12 cellular contexts compared by ENCODE assay signal in genomic region chr15:73984208-73984979, GRCh38. TPM values are rescaled to one million over a fixed set of nuclear protein-coding genes. Genes with fewer than 3 reads are reported as not detected.
DNase-seq lines count a peak whose midpoint lies in the region; ATAC-seq and TF ChIP-seq lines count a peak whose summit lies in the region.
"Had no signal": no experiment of that assay in that cellular context is flagged by ENCODE, and none has a peak within 500 bp of the region (broad histone marks: within the 10 kb centered on the region; RNA-seq: fewer than 3 reads in every experiment).

No MANE protein-coding gene starts in this region.

- no TSS peak for BruUV-seq in Caco-2 (replicated peaks; lab: Mats Ljungman, UMichigan)

- peaks cover 60% of the 10 kb centered on the region for H3K4me1 Mint-ChIP-seq in activated CD4-positive, alpha-beta T cell treated with anti-CD3 and anti-CD28 coated beads, Interleukin-2, amount 10 ng/mL, durations not matched to agents 24 days and 14 days
- no peaks in the 10 kb centered on the region for H3K4me1 Mint-ChIP-seq in Caco-2 (ENCODE audit: low read depth, unreplicated experiment)

- CTCF ChIA-PET in HEK293T (lab: Yijun Ruan, JAX) = no interaction called here
- CTCF ChIA-PET in Caco-2 (lab: Charles Lee) = no interaction called here

- H2BK120ac ChIP-seq in mesenchymal stem cell (ENCODE audit: low read depth, low read length) = no peak overlapping the region

- H2AFZ ChIP-seq in mesenchymal stem cell (ENCODE audit: low read depth, low read length) = no peak overlapping the region

- intact Hi-C loops in activated CD4-positive, alpha-beta T cell treated with anti-CD3 and anti-CD28 coated beads, Interleukin-2, amount 10 ng/mL, durations not matched to agents 24 days and 14 days (cut with micrococcal nuclease) = no loop called here
- intact Hi-C loops in ascending aorta (cut with DNase I) (no loop called here), Caco-2 (cut with micrococcal nuclease; ENCODE audit: unreplicated experiment) (no loop called here)

- H3K4me1 ChIP-seq in ascending aorta (peaks cover 28 to 51% of the 10 kb centered on the region in 2 donors), mesenchymal stem cell (ENCODE audit: control insufficient read depth, insufficient read depth, low read depth, low read length) (peaks cover 74% of the 10 kb centered on the region), thoracic aorta (ENCODE audit: control insufficient read depth in 1 of 2, low read depth in 2 of 2) (peaks cover 30 to 54% of the 10 kb centered on the region in 2 donors), Caco-2 (no peaks in the 10 kb centered on the region)

- peak overlapping the region; percentile 82 for H3K9ac ChIP-seq in mesenchymal stem cell (ENCODE audit: low read length)

- H3K4ac ChIP-seq in mesenchymal stem cell (ENCODE audit: low read depth in 1 of 2, low read length in 2 of 2) = peak overlapping the region; percentile 98 to 99

- H3K27me3 ChIP-seq in ascending aorta (no peaks in the 10 kb centered on the region), mesenchymal stem cell (ENCODE audit: control insufficient read depth in 1 of 2, insufficient read depth in 1 of 2, low read length in 2 of 2) (no peaks in the 10 kb centered on the region), thoracic aorta (replicated peaks; ENCODE audit: insufficient read depth) (no peaks in the 10 kb centered on the region), Caco-2 (replicated peaks; ENCODE audit: control insufficient read depth, insufficient read depth, low read length) (no peaks in the 10 kb centered on the region)
- H3K27me3 ChIP-seq: SJSA1 had no signal

- no peak for DNase-seq in activated CD4-positive, alpha-beta T cell treated with anti-CD3 and anti-CD28 coated beads, Interleukin-2, amount 10 ng/mL, durations not matched to agents 24 days and 14 days
- no peak for DNase-seq in activated CD4-positive, alpha-beta T cell treated with anti-CD3 and anti-CD28 coated beads for 4 hours
- DNase-seq in ascending aorta (ENCODE audit: low spot score in 2 of 2) (no peak), mesenchymal stem cell (no peak), thoracic aorta (ENCODE audit: low spot score) (no peak), HEK293T (ENCODE audit: extremely low spot score) (no peak), Caco-2 (no peak)
- no peak for DNase-seq in stimulated activated CD4-positive, alpha-beta T cell treated with anti-CD3 and anti-CD28 coated beads, Interleukin-2, amount 100 ng/mL, for 48 hours
- DNase-seq: KG1, mesendoderm, NCI-H345 had no signal

- peak overlapping the region; percentile 88 for H2BK15ac ChIP-seq in mesenchymal stem cell (ENCODE audit: low read depth, poor library complexity, severe bottlenecking)

- H3K4me3 ChIP-seq in ascending aorta = no peak overlapping the region
- no peak overlapping the region for H3K4me3 ChIP-seq in mesenchymal stem cell (ENCODE audit: insufficient read depth in 1 of 2, low read depth in 1 of 2, low read length in 2 of 2)
- H3K4me3 ChIP-seq in thoracic aorta = no peak overlapping the region
- H3K4me3 ChIP-seq in Caco-2 (ENCODE audit: low read depth, low read length) = no peak overlapping the region
- H3K4me3 ChIP-seq: SJSA1 had no signal

- H3K9me3 ChIP-seq in ascending aorta (no peaks in the 10 kb centered on the region), mesenchymal stem cell (ENCODE audit: control insufficient read depth, low read length) (no peaks in the 10 kb centered on the region), thoracic aorta (no peaks in the 10 kb centered on the region), Caco-2 (no peaks in the 10 kb centered on the region)
- H3K9me3 ChIP-seq: SJSA1 had no signal

- H4K91ac ChIP-seq in mesenchymal stem cell (ENCODE audit: low read length) = peak overlapping the region; percentile 99

- H3K36me3 ChIP-seq in ascending aorta (peaks cover 0 to 17% of the 10 kb centered on the region in 2 donors), mesenchymal stem cell (ENCODE audit: control insufficient read depth in 1 of 2, insufficient read depth in 2 of 2, low read depth in 1 of 2, low read length in 2 of 2) (peaks cover 21 to 28% of the 10 kb centered on the region in 2 experiments), thoracic aorta (peaks cover 7% of the 10 kb centered on the region), Caco-2 (ENCODE audit: control insufficient read depth, insufficient read depth, low read length) (no peaks in the 10 kb centered on the region)

- H3K9me3 Mint-ChIP-seq in activated CD4-positive, alpha-beta T cell treated with anti-CD3 and anti-CD28 coated beads, Interleukin-2, amount 10 ng/mL, durations not matched to agents 24 days and 14 days = no peaks in the 10 kb centered on the region
- H3K9me3 Mint-ChIP-seq in Caco-2 (ENCODE audit: unreplicated experiment) = no peaks in the 10 kb centered on the region

- peak overlapping the region; percentile 93 for H4K8ac ChIP-seq in mesenchymal stem cell (ENCODE audit: low read length)

- no peaks in the 10 kb centered on the region for H3K27me3 Mint-ChIP-seq in activated CD4-positive, alpha-beta T cell treated with anti-CD3 and anti-CD28 coated beads, Interleukin-2, amount 10 ng/mL, durations not matched to agents 24 days and 14 days
- no peaks in the 10 kb centered on the region for H3K27me3 Mint-ChIP-seq in Caco-2 (ENCODE audit: insufficient read depth, unreplicated experiment)

- H3K23ac ChIP-seq in mesenchymal stem cell (ENCODE audit: low read length in 2 of 2) = peak overlapping the region in 1 of 2 experiments; percentile 23

- H2BK5ac ChIP-seq in mesenchymal stem cell (ENCODE audit: low read depth, low read length, poor library complexity, severe bottlenecking) = peak overlapping the region; percentile 100

- H3K18ac ChIP-seq in mesenchymal stem cell (ENCODE audit: low read depth in 1 of 2, low read length in 2 of 2) = peak overlapping the region; percentile 94 to 99

- H3K79me1 ChIP-seq in mesenchymal stem cell (replicated peaks; ENCODE audit: low read length, poor library complexity, severe bottlenecking) = peaks cover 3% of the 10 kb centered on the region

- ATAC-seq in thoracic aorta (ENCODE audit: insufficient number of reproducible peaks, low FRiP score, low read depth) = no peak

- TF ChIP-seq CTCF in ascending aorta (IDR thresholded peaks at IDR 0.05) (no peak), thoracic aorta (IDR thresholded peaks at IDR 0.05) (no peak), Caco-2 (IDR thresholded peaks at IDR 0.05; ENCODE audit: insufficient read depth in 1 of 2, low read depth in 1 of 2, low read length in 1 of 2, severe bottlenecking in 1 of 2, unreplicated experiment in 1 of 2) (no peak)

- POLR2A ChIA-PET in HEK293T (lab: Yijun Ruan, JAX) (no interaction called here), Caco-2 (lab: Charles Lee) (no interaction called here)

- H3K14ac ChIP-seq in mesenchymal stem cell (ENCODE audit: low read length in 2 of 2) = peak overlapping the region in 1 of 2 experiments; percentile 78

- 97% methylated on average over 13 of the region's 13 CpGs for WGBS in mesenchymal stem cell

- no peak overlapping the region for H3K4me3 Mint-ChIP-seq in activated CD4-positive, alpha-beta T cell treated with anti-CD3 and anti-CD28 coated beads, Interleukin-2, amount 10 ng/mL, durations not matched to agents 24 days and 14 days
- H3K4me3 Mint-ChIP-seq in Caco-2 (ENCODE audit: unreplicated experiment) = no peak overlapping the region

- H3K36me3 Mint-ChIP-seq in activated CD4-positive, alpha-beta T cell treated with anti-CD3 and anti-CD28 coated beads, Interleukin-2, amount 10 ng/mL, durations not matched to agents 24 days and 14 days (ENCODE audit: low read depth) = peaks cover 10% of the 10 kb centered on the region
- no peaks in the 10 kb centered on the region for H3K36me3 Mint-ChIP-seq in Caco-2 (ENCODE audit: insufficient read depth, unreplicated experiment)

- H3K27ac Mint-ChIP-seq in activated CD4-positive, alpha-beta T cell treated with anti-CD3 and anti-CD28 coated beads, Interleukin-2, amount 10 ng/mL, durations not matched to agents 24 days and 14 days = peak overlapping the region; percentile 82
- no peak overlapping the region for H3K27ac Mint-ChIP-seq in Caco-2 (ENCODE audit: unreplicated experiment)

- no peak overlapping the region for H3K4me2 ChIP-seq in mesenchymal stem cell (ENCODE audit: low read length, poor library complexity, severe bottlenecking)

- H3K27ac ChIP-seq in ascending aorta (peak overlapping the region; percentile 97 to 99), mesenchymal stem cell (ENCODE audit: low read length, poor library complexity, severe bottlenecking) (peak overlapping the region; percentile 99), thoracic aorta (peak overlapping the region; percentile 87 to 91)

- peak overlapping the region; percentile 99 to 100 for H2BK12ac ChIP-seq in mesenchymal stem cell (ENCODE audit: low read length in 2 of 2)

- peak overlapping the region; percentile 99 for H2AK5ac ChIP-seq in mesenchymal stem cell (ENCODE audit: low read length, severe bottlenecking)

TF ChIP-seq in HEK293T, 16 proteins besides CTCF, POLR2A, EP300 and RAD21:
- no peak for TF ChIP-seq L3MBTL2 (conservative IDR thresholded peaks at IDR 0.05)
- no peak for TF ChIP-seq SUZ12 (IDR thresholded peaks at IDR 0.05)
- TF ChIP-seq NFRKB (IDR thresholded peaks at IDR 0.05) = no peak
- TF ChIP-seq SP1 (IDR thresholded peaks at IDR 0.05) = no peak
- TF ChIP-seq FOXK2 (IDR thresholded peaks at IDR 0.05) = no peak
- TF ChIP-seq CTBP1 (IDR thresholded peaks at IDR 0.05; ENCODE audit: borderline replicate concordance) = no peak
- no peak for TF ChIP-seq ZNF384 (IDR thresholded peaks at IDR 0.05)
TF ChIP-seq in HEK293T: peak in this region for 0.

RNA-seq across cellular contexts. Expression of gene STOML1, which starts 7.7 kb away (rescaled TPM):
- total RNA-seq in activated CD4-positive, alpha-beta T cell treated with anti-CD3 and anti-CD28 coated beads, Interleukin-2, amount 10 ng/mL, durations not matched to agents 24 days and 14 days = 10.3 and 10.6 TPM in 2 replicates
- 15.3 TPM for total RNA-seq in ascending aorta
- 7.8 TPM for polyA plus RNA-seq in mesenchymal stem cell (2013, experiment 1 of 2)
- 8.5 TPM for polyA plus RNA-seq in mesenchymal stem cell (2013, experiment 2 of 2)
- total RNA-seq in thoracic aorta = 10 to 100 TPM; 23.6 to 37.9 TPM
- 7.6 TPM in 2 replicates for total RNA-seq in Caco-2 (2022)

RNA-seq across cellular contexts. Expression of gene PML, which starts 10.1 kb away (rescaled TPM):
- 61.3 and 64.2 TPM in 2 replicates for total RNA-seq in activated CD4-positive, alpha-beta T cell treated with anti-CD3 and anti-CD28 coated beads, Interleukin-2, amount 10 ng/mL, durations not matched to agents 24 days and 14 days
- total RNA-seq in ascending aorta (227 TPM), thoracic aorta (100 to 1,000 TPM in 1 of 2 donors, 10 to 100 TPM in 1; 77.2 to 138 TPM), Caco-2 (2022) (18.7 and 19.5 TPM in 2 replicates)
- polyA plus RNA-seq in mesenchymal stem cell (2013, experiment 1 of 2) = 49.0 TPM
- 51.3 TPM for polyA plus RNA-seq in mesenchymal stem cell (2013, experiment 2 of 2)

RNA-seq across cellular contexts. Expression of gene LOXL1, which starts 58.1 kb away (rescaled TPM):
- total RNA-seq in activated CD4-positive, alpha-beta T cell treated with anti-CD3 and anti-CD28 coated beads, Interleukin-2, amount 10 ng/mL, durations not matched to agents 24 days and 14 days = 0.49 and 0.88 TPM in 2 replicates
- total RNA-seq in ascending aorta = 260 TPM
- 187 TPM for polyA plus RNA-seq in mesenchymal stem cell (2013, experiment 1 of 2)
- 181 TPM for polyA plus RNA-seq in mesenchymal stem cell (2013, experiment 2 of 2)
- total RNA-seq in thoracic aorta = 100 to 1,000 TPM; 164 to 321 TPM
- 1.3 and 3.7 TPM in 2 replicates for total RNA-seq in Caco-2 (2022)

Comparison
In these comparisons a context has a peak if more than half of its experiments do, and no peak if none do; other contexts are left out.
1. RNA of gene LOXL1, which starts 58.1 kb away (total RNA-seq): 164 to 321 TPM in thoracic aorta and 260 TPM in ascending aorta (single experiment); 1.3 to 3.7 TPM in Caco-2 and 0.49 to 0.88 TPM in activated CD4-positive, alpha-beta T cell treated with anti-CD3 and anti-CD28 coated beads, Interleukin-2, amount 10 ng/mL, durations not matched to agents 24 days and 14 days; every median in the first group is over 10 times any median in the second.
2. Peak in every context shown above with its lines, with median percentiles within 50 percentile points of each other: H3K27ac ChIP-seq.